Comparison of ENCODE assay signal across 1 cellular context in the genomic region with DNA sequence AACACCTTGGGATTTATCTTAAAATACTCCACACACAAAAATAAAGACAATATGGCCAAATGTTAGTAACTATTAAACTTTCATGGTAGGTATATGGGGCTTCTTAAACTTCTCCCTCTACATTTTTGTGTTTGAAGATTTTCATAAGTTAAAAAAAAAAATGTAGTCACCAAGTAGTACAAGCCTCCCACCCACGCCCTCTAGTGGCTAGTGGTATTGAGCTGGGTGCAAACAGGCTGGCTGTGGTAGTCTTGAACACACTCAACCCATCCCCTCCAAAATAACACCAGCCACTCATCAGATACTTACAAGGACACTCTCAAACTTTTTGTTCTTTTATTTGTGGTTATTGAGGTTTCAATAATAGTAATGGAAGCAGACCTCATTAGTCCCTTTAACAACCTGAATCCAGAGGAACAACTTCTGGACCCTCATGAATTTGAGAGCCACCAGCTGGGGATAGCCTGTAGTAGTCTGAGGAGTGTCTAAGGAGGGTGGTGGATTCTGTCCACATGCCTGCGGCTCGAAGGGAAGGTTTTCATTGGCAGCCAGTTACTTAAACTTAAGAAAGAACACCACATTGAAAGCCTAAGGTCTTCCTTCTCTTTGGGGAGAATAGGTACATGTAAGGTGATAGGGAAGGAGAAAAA.
TF ChIP-seq lines count a peak whose summit lies in the region.

No MANE protein-coding gene starts in this region.

TF ChIP-seq in K562, 482 proteins besides CTCF, POLR2A, EP300 and RAD21 (continued from another document and continues in another):
- TF ChIP-seq ZNF589 (CRISPR knock-in tag; IDR thresholded peaks at IDR 0.05; ENCODE audit: low read depth) (no peak), OTX1 (CRISPR knock-in tag; IDR thresholded peaks at IDR 0.05) (no peak), ZBTB1 (CRISPR knock-in tag; IDR thresholded peaks at IDR 0.05; ENCODE audit: borderline replicate concordance, low read depth) (no peak), ZFP1 (CRISPR knock-in tag; IDR thresholded peaks at IDR 0.05) (no peak), ZNF780A (CRISPR knock-in tag; IDR thresholded peaks at IDR 0.05) (no peak), FOXA3 (CRISPR knock-in tag; conservative IDR thresholded peaks at IDR 0.05 in 1 of 2, IDR thresholded peaks at IDR 0.05 in 1 of 2) (no peak), E2F8 (IDR thresholded peaks at IDR 0.05; ENCODE audit: low read depth, partially characterized antibody) (no peak), RFX5 (IDR thresholded peaks at IDR 0.05; ENCODE audit: low read depth, low read length) (no peak), ARID3A (IDR thresholded peaks at IDR 0.05; ENCODE audit: borderline replicate concordance, low read depth, low read length) (no peak), XRCC5 (IDR thresholded peaks at IDR 0.05; ENCODE audit: low read depth, low read length) (peak; percentile 63; the same call in 1 of the 2 replicates), KHSRP (IDR thresholded peaks at IDR 0.05) (no peak), RFX1 (IDR thresholded peaks at IDR 0.05) (no peak), CC2D1A (IDR thresholded peaks at IDR 0.05) (peak; percentile 19; the same call in 1 of the 2 replicates), ZNF347 (CRISPR knock-in tag; IDR thresholded peaks at IDR 0.05; ENCODE audit: low read depth) (no peak), ZNF232 (CRISPR knock-in tag; IDR thresholded peaks at IDR 0.05) (no peak), PHF21A (IDR thresholded peaks at IDR 0.05; ENCODE audit: borderline replicate concordance, low read depth) (no peak), TCF3 (CRISPR knock-in tag; IDR thresholded peaks at IDR 0.05) (no peak), PRMT5 (CRISPR knock-in tag; IDR thresholded peaks at IDR 0.05) (no peak), NFE2 (IDR thresholded peaks at IDR 0.05; ENCODE audit: low read depth) (no peak), U2AF2 (optimal IDR thresholded peaks at IDR 0.05; ENCODE audit: low read depth, low read length) (no peak), UBTF (IDR thresholded peaks at IDR 0.05; ENCODE audit: borderline replicate concordance in 1 of 2, low read depth in 2 of 2, low read length in 2 of 2) (no peak), ZNF77 (CRISPR knock-in tag; IDR thresholded peaks at IDR 0.05) (no peak), PML (IDR thresholded peaks at IDR 0.05; ENCODE audit: low read length) (no peak), ZNF384 (IDR thresholded peaks at IDR 0.05; ENCODE audit: low read depth, low read length) (peak; percentile 97), KAT8 (IDR thresholded peaks at IDR 0.05; ENCODE audit: low read depth) (no peak), RB1 (IDR thresholded peaks at IDR 0.05; ENCODE audit: low read depth) (peak; percentile 40; the same call in 1 of the 2 replicates), BDP1 (IDR thresholded peaks at IDR 0.05; ENCODE audit: insufficient read depth, insufficient read length) (no peak), ZNF282 (CRISPR knock-in tag; IDR thresholded peaks at IDR 0.05) (no peak), ZNF324 (CRISPR knock-in tag; IDR thresholded peaks at IDR 0.05) (no peak), ZNF583 (CRISPR knock-in tag; IDR thresholded peaks at IDR 0.05) (no peak), ARHGAP35 (IDR thresholded peaks at IDR 0.05; ENCODE audit: partially characterized antibody) (no peak), ZFPM2 (CRISPR knock-in tag; IDR thresholded peaks at IDR 0.05) (no peak), ZNF740 (CRISPR knock-in tag; IDR thresholded peaks at IDR 0.05) (no peak), ZNF740 (tag; IDR thresholded peaks at IDR 0.05) (no peak), SNIP1 (IDR thresholded peaks at IDR 0.05; ENCODE audit: low read depth) (no peak), MYC (IDR thresholded peaks at IDR 0.05; ENCODE audit: low read depth, low read length) (0 out of 2 replicates have a peak, but pooled peaks have one; percentile 22), MYC (CRISPR knock-in tag; IDR thresholded peaks at IDR 0.05; ENCODE audit: borderline replicate concordance, low read depth) (no peak), BRD9 (IDR thresholded peaks at IDR 0.05; ENCODE audit: low read depth, partially characterized antibody) (no peak), FOXP1 (CRISPR knock-in tag; IDR thresholded peaks at IDR 0.05) (no peak), ZBTB7A (IDR thresholded peaks at IDR 0.05; ENCODE audit: borderline replicate concordance, control insufficient read depth, low read depth, low read length) (no peak), CBX5 (IDR thresholded peaks at IDR 0.05; ENCODE audit: borderline replicate concordance, low read depth) (no peak), HES1 (IDR thresholded peaks at IDR 0.05; ENCODE audit: low read depth) (no peak), MEF2A (IDR thresholded peaks at IDR 0.05; ENCODE audit: control insufficient read depth, low read depth, low read length) (no peak), FOXK2 (conservative IDR thresholded peaks at IDR 0.05 in 1 of 2, IDR thresholded peaks at IDR 0.05 in 1 of 2; ENCODE audit: low read depth in 2 of 2) (0 out of 4 replicates have a peak, but pooled peaks of 1 of the 2 experiments have one; percentile 18), ARNT (IDR thresholded peaks at IDR 0.05) (no peak), BMI1 (IDR thresholded peaks at IDR 0.05; ENCODE audit: low read length) (no peak), SRF (CRISPR knock-in tag; IDR thresholded peaks at IDR 0.05) (no peak), MCM5 (IDR thresholded peaks at IDR 0.05; ENCODE audit: low read depth) (no peak), ZNF239 (CRISPR knock-in tag; IDR thresholded peaks at IDR 0.05) (no peak), CHD4 (IDR thresholded peaks at IDR 0.05; ENCODE audit: insufficient read depth, insufficient replicate concordance, low read depth, low read length, poor library complexity, severe bottlenecking) (no peak), GATAD2A (IDR thresholded peaks at IDR 0.05) (no peak), SP2 (IDR thresholded peaks at IDR 0.05; ENCODE audit: extremely low read depth, low read depth, low read length, poor library complexity, severe bottlenecking) (no peak), DPF2 (IDR thresholded peaks at IDR 0.05) (no peak), IFI16 (CRISPR knock-in tag; IDR thresholded peaks at IDR 0.05) (no peak), ZKSCAN3 (CRISPR knock-in tag; IDR thresholded peaks at IDR 0.05) (no peak), ILF3 (IDR thresholded peaks at IDR 0.05; ENCODE audit: borderline replicate concordance) (no peak), ERF (CRISPR knock-in tag; IDR thresholded peaks at IDR 0.05) (no peak), KLF10 (CRISPR knock-in tag; IDR thresholded peaks at IDR 0.05) (no peak)
- TF ChIP-seq, protein P1, sequence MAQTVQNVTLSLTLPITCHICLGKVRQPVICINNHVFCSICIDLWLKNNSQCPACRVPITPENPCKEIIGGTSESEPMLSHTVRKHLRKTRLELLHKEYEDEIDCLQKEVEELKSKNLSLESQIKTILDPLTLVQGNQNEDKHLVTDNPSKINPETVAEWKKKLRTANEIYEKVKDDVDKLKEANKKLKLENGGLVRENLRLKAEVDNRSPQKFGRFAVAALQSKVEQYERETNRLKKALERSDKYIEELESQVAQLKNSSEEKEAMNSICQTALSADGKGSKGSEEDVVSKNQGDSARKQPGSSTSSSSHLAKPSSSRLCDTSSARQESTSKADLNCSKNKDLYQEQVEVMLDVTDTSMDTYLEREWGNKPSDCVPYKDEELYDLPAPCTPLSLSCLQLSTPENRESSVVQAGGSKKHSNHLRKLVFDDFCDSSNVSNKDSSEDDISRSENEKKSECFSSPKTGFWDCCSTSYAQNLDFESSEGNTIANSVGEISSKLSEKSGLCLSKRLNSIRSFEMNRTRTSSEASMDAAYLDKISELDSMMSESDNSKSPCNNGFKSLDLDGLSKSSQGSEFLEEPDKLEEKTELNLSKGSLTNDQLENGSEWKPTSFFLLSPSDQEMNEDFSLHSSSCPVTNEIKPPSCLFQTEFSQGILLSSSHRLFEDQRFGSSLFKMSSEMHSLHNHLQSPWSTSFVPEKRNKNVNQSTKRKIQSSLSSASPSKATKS (CRISPR knock-in tag; IDR thresholded peaks at IDR 0.05): no peak
- TF ChIP-seq, protein P2, sequence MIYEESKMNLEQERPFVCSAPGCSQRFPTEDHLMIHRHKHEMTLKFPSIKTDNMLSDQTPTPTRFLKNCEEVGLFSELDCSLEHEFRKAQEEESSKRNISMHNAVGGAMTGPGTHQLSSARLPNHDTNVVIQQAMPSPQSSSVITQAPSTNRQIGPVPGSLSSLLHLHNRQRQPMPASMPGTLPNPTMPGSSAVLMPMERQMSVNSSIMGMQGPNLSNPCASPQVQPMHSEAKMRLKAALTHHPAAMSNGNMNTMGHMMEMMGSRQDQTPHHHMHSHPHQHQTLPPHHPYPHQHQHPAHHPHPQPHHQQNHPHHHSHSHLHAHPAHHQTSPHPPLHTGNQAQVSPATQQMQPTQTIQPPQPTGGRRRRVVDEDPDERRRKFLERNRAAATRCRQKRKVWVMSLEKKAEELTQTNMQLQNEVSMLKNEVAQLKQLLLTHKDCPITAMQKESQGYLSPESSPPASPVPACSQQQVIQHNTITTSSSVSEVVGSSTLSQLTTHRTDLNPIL (CRISPR knock-in tag; IDR thresholded peaks at IDR 0.05): no peak
- TF ChIP-seq, protein P3, sequence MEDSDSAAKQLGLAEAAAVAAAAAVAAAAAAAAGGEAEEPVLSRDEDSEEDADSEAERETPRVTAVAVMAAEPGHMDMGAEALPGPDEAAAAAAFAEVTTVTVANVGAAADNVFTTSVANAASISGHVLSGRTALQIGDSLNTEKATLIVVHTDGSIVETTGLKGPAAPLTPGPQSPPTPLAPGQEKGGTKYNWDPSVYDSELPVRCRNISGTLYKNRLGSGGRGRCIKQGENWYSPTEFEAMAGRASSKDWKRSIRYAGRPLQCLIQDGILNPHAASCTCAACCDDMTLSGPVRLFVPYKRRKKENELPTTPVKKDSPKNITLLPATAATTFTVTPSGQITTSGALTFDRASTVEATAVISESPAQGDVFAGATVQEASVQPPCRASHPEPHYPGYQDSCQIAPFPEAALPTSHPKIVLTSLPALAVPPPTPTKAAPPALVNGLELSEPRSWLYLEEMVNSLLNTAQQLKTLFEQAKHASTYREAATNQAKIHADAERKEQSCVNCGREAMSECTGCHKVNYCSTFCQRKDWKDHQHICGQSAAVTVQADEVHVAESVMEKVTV (CRISPR knock-in tag; IDR thresholded peaks at IDR 0.05): peak; percentile 66; the same call in 1 of the 2 replicates
- TF ChIP-seq, protein P4, sequence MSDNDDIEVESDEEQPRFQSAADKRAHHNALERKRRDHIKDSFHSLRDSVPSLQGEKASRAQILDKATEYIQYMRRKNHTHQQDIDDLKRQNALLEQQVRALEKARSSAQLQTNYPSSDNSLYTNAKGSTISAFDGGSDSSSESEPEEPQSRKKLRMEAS (CRISPR knock-in tag; IDR thresholded peaks at IDR 0.05): no peak
